Comparison of ENCODE assay signal across 1 cellular context in the genomic region with DNA sequence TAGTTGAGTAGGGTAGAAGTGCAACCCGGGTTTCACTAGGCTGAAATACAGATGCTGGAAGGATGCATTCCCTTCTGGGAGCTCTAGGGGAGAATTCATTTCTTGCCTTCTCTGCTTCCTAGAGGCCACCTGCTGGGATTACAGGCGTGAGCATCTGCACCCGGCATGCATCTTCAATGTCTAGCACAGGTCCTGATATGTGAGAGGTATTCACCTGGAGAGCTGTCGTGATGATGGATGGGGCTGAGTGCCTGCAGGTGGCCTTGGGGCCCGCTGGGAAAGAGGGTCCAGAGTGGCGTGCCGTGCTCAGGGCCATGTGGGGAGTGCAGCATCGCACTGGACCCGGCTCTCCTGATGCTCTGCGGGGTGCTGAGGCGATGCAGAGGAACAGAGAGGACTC.
TF ChIP-seq lines count a peak whose summit lies in the region.

No MANE protein-coding gene starts in this region.

TF ChIP-seq in IMR-90, 13 proteins besides CTCF, POLR2A, EP300 and RAD21:
- no peak for TF ChIP-seq MAFK (IDR thresholded peaks at IDR 0.05; ENCODE audit: low read depth, low read length)
- TF ChIP-seq MXI1 (IDR thresholded peaks at IDR 0.05; ENCODE audit: borderline replicate concordance, low read depth, low read length): no peak
- TF ChIP-seq RFX5 (IDR thresholded peaks at IDR 0.05; ENCODE audit: low read depth, low read length): no peak
- no peak for TF ChIP-seq NFE2L2 (IDR thresholded peaks at IDR 0.05; ENCODE audit: low read depth, low read length)
- TF ChIP-seq CHD1 (IDR thresholded peaks at IDR 0.05; ENCODE audit: low read depth, low read length): no peak
- no peak for TF ChIP-seq RCOR1 (IDR thresholded peaks at IDR 0.05; ENCODE audit: insufficient replicate concordance, low read length)
